13 cellular contexts compared by ENCODE assay signal in the genomic region with DNA sequence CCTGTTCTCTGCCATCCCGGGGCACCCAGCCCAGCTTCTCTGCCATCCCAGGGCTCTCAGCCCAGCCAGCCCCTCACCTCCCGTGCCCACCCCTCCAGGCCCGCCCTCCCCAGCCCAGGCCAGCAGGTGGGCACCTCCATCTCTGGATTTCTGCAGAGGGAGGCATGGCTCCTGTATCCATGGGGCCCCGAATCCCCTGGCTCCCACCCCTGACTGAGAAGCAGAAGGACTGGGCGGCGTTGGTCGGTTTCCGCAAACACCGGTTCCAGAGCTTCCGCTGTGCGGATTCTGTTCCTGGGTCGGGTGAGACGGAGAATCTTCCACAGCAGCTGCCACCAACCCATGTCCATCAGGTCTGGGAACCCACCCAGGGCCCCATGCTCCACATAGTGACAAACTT.
A peak's percentile ranks its signal among the peaks of the same experiment; 100 is the strongest.
DNase-seq lines count a peak whose midpoint lies in the region; ATAC-seq and TF ChIP-seq lines count a peak whose summit lies in the region.
"Had no signal": no experiment of that assay in that cellular context is flagged by ENCODE, and none has a peak within 500 bp of the region (broad histone marks: within the 10 kb centered on the region; RNA-seq: fewer than 3 reads in every experiment).

No MANE protein-coding gene starts in this region.

- DNase-seq in H7 (peak; percentile 53), islet precursor cell (peak; percentile 44), neuronal stem cell (ENCODE audit: low spot score) (no peak), transverse colon (peak; percentile 1), GM13977 (ENCODE audit: low spot score) (no peak), SKM-1 (lab: John Stamatoyannopoulos, UW; ENCODE audit: unreplicated experiment) (no peak)
- DNase-seq: C1 segment of cervical spinal cord; CD4-positive, alpha-beta memory T cell; DMS79; GOT3 had no signal

- H3K9ac ChIP-seq in neuronal stem cell (ENCODE audit: low read depth, low read length, poor library complexity), result no peak overlapping the region

- no peak overlapping the region for H4K8ac ChIP-seq in neuronal stem cell (ENCODE audit: low read depth, low read length)

- in situ Hi-C loops in transverse colon (cut with MboI; ENCODE audit: low pct_ligation_motif_present in 1 of 4, low pct_unique_long_range_greater_than_20kb in 1 of 4, low sequenced_read_pairs in 3 of 4) (no loop called here), GM13977 (cut with MboI; ENCODE audit: low pct_unique_long_range_greater_than_20kb, low sequenced_read_pairs, unreplicated experiment) (no loop called here)

- no peak for ATAC-seq in HG03175 (IDR thresholded peaks at IDR 0.05; ENCODE audit: unreplicated experiment)
- ATAC-seq: GM12878 had no signal

- peak overlapping the region; percentile 72 for H2AK5ac ChIP-seq in neuronal stem cell (ENCODE audit: low read depth, low read length)

- H3K18ac ChIP-seq in neuronal stem cell (ENCODE audit: low read length), result peak overlapping the region; percentile 79

- H3K4me1 ChIP-seq in neuronal stem cell (ENCODE audit: control insufficient read depth in 2 of 2, insufficient read depth in 1 of 2, low read depth in 1 of 2, low read length in 2 of 2) (no peaks in the 10 kb centered on the region), transverse colon (no peaks in the 10 kb centered on the region)
- H3K4me1 ChIP-seq: HAP-1 had no signal

- H2AFZ ChIP-seq in neuronal stem cell (ENCODE audit: low read length), result no peak overlapping the region

- peak overlapping the region; percentile 39 for H2BK15ac ChIP-seq in neuronal stem cell (ENCODE audit: low read length)

- no peak overlapping the region for H3K4me2 ChIP-seq in neuronal stem cell (ENCODE audit: insufficient read depth, low read length, poor library complexity, severe bottlenecking)

- H3K79me1 ChIP-seq in neuronal stem cell (ENCODE audit: low read depth, low read length), result no peaks in the 10 kb centered on the region

- H3K36me3 ChIP-seq in H7 (replicated peaks; ENCODE audit: control insufficient read depth, insufficient read depth, low read length) (no peaks in the 10 kb centered on the region), neuronal stem cell (replicated peaks in 1 of 2; ENCODE audit: control insufficient read depth in 2 of 2, insufficient read depth in 2 of 2, low read length in 2 of 2) (no peaks in the 10 kb centered on the region), transverse colon (no peaks in the 10 kb centered on the region)

- intact Hi-C loops in transverse colon (cut with DNase I; ENCODE audit: low total_unique reads), result no loop called here

- TF ChIP-seq CTCF in transverse colon (IDR thresholded peaks at IDR 0.05), result no peak
- TF ChIP-seq CTCF in GM13977 (IDR thresholded peaks at IDR 0.05; ENCODE audit: extremely low read depth, insufficient read depth, missing control alignments), result no peak

- no peak overlapping the region for H3K4ac ChIP-seq in neuronal stem cell (ENCODE audit: low read length)

- H2BK5ac ChIP-seq in neuronal stem cell (ENCODE audit: low read length), result no peak overlapping the region

- H3K27me3 ChIP-seq in H7 (ENCODE audit: control insufficient read depth, insufficient read depth, low read length) (no peaks in the 10 kb centered on the region), neuronal stem cell (ENCODE audit: control insufficient read depth in 3 of 3, insufficient read depth in 3 of 3, low read depth in 1 of 3, low read length in 3 of 3) (peaks cover 0 to 3% (median 0%) of the 10 kb centered on the region in 3 experiments), transverse colon (no peaks in the 10 kb centered on the region)

- H3K9me3 ChIP-seq in neuronal stem cell (replicated peaks in 1 of 2; ENCODE audit: control insufficient read depth in 2 of 2, insufficient read depth in 1 of 2, low read depth in 1 of 2, low read length in 2 of 2), result peaks cover 0 to 2% of the 10 kb centered on the region in 2 donors
- no peaks in the 10 kb centered on the region for H3K9me3 ChIP-seq in transverse colon
- H3K9me3 ChIP-seq: HAP-1 had no signal

- H2BK12ac ChIP-seq in neuronal stem cell (ENCODE audit: low read length), result no peak overlapping the region

- H3K4me3 ChIP-seq in H7 (ENCODE audit: insufficient read depth, low read depth, low read length) (no peak overlapping the region), neuronal stem cell (ENCODE audit: low read length in 2 of 2) (no peak overlapping the region), transverse colon (no peak overlapping the region)
- H3K4me3 ChIP-seq: GM12878, HAP-1 had no signal

- no peak overlapping the region for H3K27ac ChIP-seq in neuronal stem cell (replicated peaks; ENCODE audit: low read length)
- H3K27ac ChIP-seq in transverse colon, result no peak overlapping the region

- H2BK120ac ChIP-seq in neuronal stem cell (ENCODE audit: low read depth, low read length), result no peak overlapping the region

- no peak for TF ChIP-seq EP300 in transverse colon (IDR thresholded peaks at IDR 0.05; ENCODE audit: low read depth)

- no peak for TF ChIP-seq POLR2A in transverse colon (IDR thresholded peaks at IDR 0.05)

- H3K23ac ChIP-seq in neuronal stem cell (ENCODE audit: low read depth, low read length, poor library complexity), result no peak overlapping the region

- H3K14ac ChIP-seq in neuronal stem cell (ENCODE audit: low read length), result no peak overlapping the region

- no CpG with 5 or more reads among the region's 13 CpGs for WGBS in neuronal stem cell (ENCODE audit: extremely low coverage in 2 of 2, insufficient read length in 2 of 2, insufficient replicate concordance in 1 of 2), 2 donors
- WGBS in transverse colon (ENCODE audit: low coverage in 1 of 2), 2 donors, result 86% methylated on average over 12 of the region's 13 CpGs; no CpG with 5 or more reads in 1 of the 2 donors

- no peak overlapping the region for H4K91ac ChIP-seq in neuronal stem cell (ENCODE audit: low read depth, low read length, poor library complexity)

Comparison
In these comparisons a context has a peak if more than half of its experiments do, and no peak if none do; other contexts are left out.
1. DNase-seq: peak in H7 (single experiment), islet precursor cell (single experiment) and transverse colon (single experiment); none in neuronal stem cell (single experiment), GM13977 (single experiment) and SKM-1 (single experiment).